8 cellular contexts compared by ENCODE assay signal in the genomic region with DNA sequence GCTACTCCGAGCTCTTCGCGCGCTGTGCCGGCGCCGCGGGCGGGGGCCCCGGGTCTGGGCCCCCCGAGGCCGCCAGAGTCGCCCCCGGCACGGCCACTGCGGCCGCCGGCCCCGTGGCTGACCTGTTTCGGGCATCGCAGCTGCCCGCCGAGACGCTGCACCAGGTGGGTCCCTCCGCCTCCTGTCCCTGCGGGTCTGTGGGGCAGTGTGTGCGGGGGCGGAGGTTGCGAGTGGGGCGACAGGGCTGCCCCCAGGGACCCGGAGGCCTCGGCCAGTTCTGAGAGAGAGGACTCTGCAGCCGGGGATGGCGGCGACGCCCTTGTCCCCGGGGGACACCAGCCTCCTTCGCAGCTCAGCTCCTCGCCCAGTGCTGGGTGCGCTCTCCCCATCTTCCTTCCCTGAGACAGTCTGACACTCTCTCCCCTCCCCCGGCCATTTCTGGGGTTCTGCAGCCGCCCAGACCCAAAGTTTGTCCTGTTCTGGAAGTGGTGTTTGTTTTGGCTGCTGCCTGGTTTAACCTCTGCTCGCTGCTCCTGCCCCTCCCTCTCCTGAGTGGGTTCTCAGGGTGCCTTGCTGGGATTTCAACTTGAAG. TPM values are rescaled to one million over a fixed set of nuclear protein-coding genes. Genes with fewer than 3 reads are reported as not detected.
DNase-seq lines count a peak whose midpoint lies in the region; ATAC-seq and TF ChIP-seq lines count a peak whose summit lies in the region.

No MANE protein-coding gene starts in this region.

- DNase-seq in Caki2 (ENCODE audit: low read depth) (peak; percentile 0), NB4 (ENCODE audit: low read depth) (peak; percentile 24), immature natural killer cell (peak; percentile 1 to 5 (median 3)), NCI-H2196 (lab: John Stamatoyannopoulos, UW; ENCODE audit: unreplicated experiment) (no peak), middle frontal gyrus (ENCODE audit: extremely low spot score, low spot score) (no peak)
- peak; percentile 5 for DNase-seq in stimulated activated naive B cell treated with anti-CD40 and anti-IgM and Interleukin-4, amounts not matched to agents 10 μg/mL and 1 μg/mL and 100 μg/mL, for 72 hours

- in situ Hi-C loops in Caki2 (cut with HindIII; ENCODE audit: low pct_unique_long_range_greater_than_20kb, low sequenced_read_pairs) = no loop called here

- H3K4me1 Mint-ChIP-seq in immature natural killer cell = peaks cover 5 to 9% of the 10 kb centered on the region in 2 donors
- peaks cover 0 to 6% of the 10 kb centered on the region in 2 donors for H3K4me1 Mint-ChIP-seq in stimulated activated naive B cell treated with anti-CD40 and anti-IgM and Interleukin-4, amounts not matched to agents 10 μg/mL and 1 μg/mL and 100 μg/mL, for 72 hours

- peak overlapping the region; percentile 25 for H3K4me3 ChIP-seq in NB4 (ENCODE audit: low read depth, low read length)

- TF ChIP-seq CTCF in NB4 (IDR thresholded peaks at IDR 0.05; ENCODE audit: low read depth, low read length) = no peak

- peaks cover 0 to 4% (median 0%) of the 10 kb centered on the region in 6 donors for H3K9me3 Mint-ChIP-seq in immature natural killer cell
- peaks cover 0 to 1% of the 10 kb centered on the region in 2 donors for H3K9me3 Mint-ChIP-seq in stimulated activated naive B cell treated with anti-CD40 and anti-IgM and Interleukin-4, amounts not matched to agents 10 μg/mL and 1 μg/mL and 100 μg/mL, for 72 hours

- peak overlapping the region; percentile 80 to 87 (median 85) for H3K4me3 Mint-ChIP-seq in immature natural killer cell
- H3K4me3 Mint-ChIP-seq in stimulated activated naive B cell treated with anti-CD40 and anti-IgM and Interleukin-4, amounts not matched to agents 10 μg/mL and 1 μg/mL and 100 μg/mL, for 72 hours = peak overlapping the region; percentile 86 to 92

- no peak for TF ChIP-seq POLR2A in NB4 (IDR thresholded peaks at IDR 0.05; ENCODE audit: extremely low read depth, insufficient read length)

- peaks cover 0 to 10% (median 6%) of the 10 kb centered on the region in 3 donors for H3K27me3 Mint-ChIP-seq in immature natural killer cell (ENCODE audit: low read depth in 3 of 3)
- H3K27me3 Mint-ChIP-seq in stimulated activated naive B cell treated with anti-CD40 and anti-IgM and Interleukin-4, amounts not matched to agents 10 μg/mL and 1 μg/mL and 100 μg/mL, for 72 hours = peaks cover 0 to 5% of the 10 kb centered on the region in 2 donors

- peak overlapping the region; percentile 22 for H3K27ac ChIP-seq in angular gyrus (ENCODE audit: low read depth, low read length)

- H3K36me3 Mint-ChIP-seq in immature natural killer cell = no peaks in the 10 kb centered on the region
- H3K36me3 Mint-ChIP-seq in stimulated activated naive B cell treated with anti-CD40 and anti-IgM and Interleukin-4, amounts not matched to agents 10 μg/mL and 1 μg/mL and 100 μg/mL, for 72 hours = no peaks in the 10 kb centered on the region

- H3K27ac Mint-ChIP-seq in immature natural killer cell = peak overlapping the region in 5 of 6 donors; percentile 30 to 79 (median 76)
- H3K27ac Mint-ChIP-seq in stimulated activated naive B cell treated with anti-CD40 and anti-IgM and Interleukin-4, amounts not matched to agents 10 μg/mL and 1 μg/mL and 100 μg/mL, for 72 hours = no peak overlapping the region

- peak; percentile 20 for ATAC-seq in GM21619 (IDR thresholded peaks at IDR 0.05; ENCODE audit: unreplicated experiment)
- ATAC-seq in stimulated activated naive B cell treated with anti-CD40 and anti-IgM and Interleukin-4, amounts not matched to agents 10 μg/mL and 1 μg/mL and 100 μg/mL, for 72 hours (replicated peaks) = peak; percentile 46 to 55

RNA-seq across cellular contexts. Expression of a gene that starts 0.6 kb away (rescaled TPM):
- total RNA-seq in Caki2 (2014; rRNA removed; shearing (Covaris generic); ENCODE audit: low replicate concordance) = 0.03 and 0.17 TPM in 2 replicates
- under 1 TPM in 2 of 3 donors, not detected in 1; 0.03 to 0.71 TPM for polyA plus RNA-seq in immature natural killer cell

Comparison
In these comparisons a context has a peak if more than half of its experiments do, and no peak if none do; other contexts are left out.
1. DNase-seq: peak in Caki2 (single experiment), NB4 (single experiment), immature natural killer cell (3 of 3) and stimulated activated naive B cell treated with anti-CD40 and anti-IgM and Interleukin-4, amounts not matched to agents 10 μg/mL and 1 μg/mL and 100 μg/mL, for 72 hours (single experiment); none in NCI-H2196 (single experiment) and middle frontal gyrus (single experiment).